ENCODE assay signal across 6 cellular contexts in the genomic region with DNA sequence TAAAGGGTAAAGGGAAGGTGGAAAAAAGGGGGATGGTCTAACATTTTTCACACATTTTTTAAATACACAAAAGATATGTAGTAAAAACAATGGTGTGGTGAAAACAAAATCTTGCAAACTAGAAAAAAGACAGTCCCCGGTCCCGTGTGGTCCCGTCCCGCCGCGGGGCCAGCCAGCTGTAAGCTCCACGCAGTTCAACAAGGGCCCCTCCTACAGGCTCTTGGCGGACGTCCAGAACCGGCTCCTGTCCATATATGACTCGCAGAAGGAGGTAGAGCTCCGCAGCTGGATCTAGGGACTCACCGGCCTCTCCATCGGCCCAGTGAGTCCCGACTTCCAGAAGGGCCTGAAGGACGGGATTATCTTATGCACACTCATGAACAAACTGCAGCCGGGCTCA.
A peak's percentile ranks its signal among the peaks of the same experiment; 100 is the strongest.
DNase-seq lines count a peak whose midpoint lies in the region; ATAC-seq, FAIRE-seq and TF ChIP-seq lines count a peak whose summit lies in the region.
"Not testable (repeated sequence)": the region's sequence is repeated elsewhere in the genome, so short reads cannot be mapped to it uniquely, and the experiment has no call there.

No MANE protein-coding gene starts in this region.

- in situ Hi-C loops in K562 (cut with MboI) = not testable (repeated sequence)

- DNase-seq in NCI-H748 (lab: John Stamatoyannopoulos, UW; ENCODE audit: unreplicated experiment) (peak; percentile 28), NCI-H82 (lab: John Stamatoyannopoulos, UW) (peak; percentile 4), SHP77 (lab: John Stamatoyannopoulos, UW) (peak; percentile 15 to 39), SHP77 treated with DMSO at 0.1 percent for 48 hours (lab: John Stamatoyannopoulos, UW) (peak; percentile 11), K562 (ENCODE audit: extremely low read depth in 1 of 4, low spot score in 3 of 4) (peak in 1 of 4 experiments; percentile 4), esophagus muscularis mucosa (ENCODE audit: extremely low spot score) (peak; percentile 60)

- not testable (repeated sequence) for TF ChIP-seq EP300 in K562 (IDR thresholded peaks at IDR 0.05; ENCODE audit: low read length); esophagus muscularis mucosa (IDR thresholded peaks at IDR 0.05)

- FAIRE-seq in K562 (lab: Jason Lieb, UNC) = not testable (repeated sequence)

- ATAC-seq in K562 = not testable (repeated sequence)

- not testable (repeated sequence) for H2AFZ ChIP-seq in K562 (ENCODE audit: low read depth, low read length)

- H3K79me2 ChIP-seq in K562 (ENCODE audit: control insufficient read depth, insufficient read depth, low read length) = not testable (repeated sequence)

- not testable (repeated sequence) for H3K36me3 ChIP-seq in K562 (ENCODE audit: control insufficient read depth, insufficient read depth, low read length); esophagus muscularis mucosa

- POLR2A ChIA-PET in K562 (lab: Yijun Ruan, JAX) = not testable (repeated sequence)

- H3K27ac ChIP-seq in K562 (ENCODE audit: extremely low read depth, low read depth, low read length); esophagus muscularis mucosa (replicated peaks in 1 of 4): not testable (repeated sequence)

- not testable (repeated sequence) for H3K4me1 ChIP-seq in K562 (replicated peaks in 1 of 2; ENCODE audit: control insufficient read depth in 2 of 2, insufficient read depth in 2 of 2, low read length in 2 of 2); esophagus muscularis mucosa

- not testable (repeated sequence) for H3K9me3 ChIP-seq in K562 (replicated peaks; ENCODE audit: control insufficient read depth, insufficient read depth, low read depth, low read length); esophagus muscularis mucosa

- H3K4me3 ChIP-seq in K562, esophagus muscularis mucosa: not testable (repeated sequence)

- not testable (repeated sequence) for H4K20me1 ChIP-seq in K562 (replicated peaks; ENCODE audit: control insufficient read depth, insufficient read depth, low read length)

- not testable (repeated sequence) for TF ChIP-seq RAD21 in K562 (CRISPR knock-in tag; conservative IDR thresholded peaks at IDR 0.05 in 1 of 2, IDR thresholded peaks at IDR 0.05 in 1 of 2)

- intact Hi-C loops in K562 (cut with micrococcal nuclease); esophagus muscularis mucosa (cut with DNase I): not testable (repeated sequence)

- TF ChIP-seq POLR2A in K562 (conservative IDR thresholded peaks at IDR 0.05); esophagus muscularis mucosa (IDR thresholded peaks at IDR 0.05; ENCODE audit: low read depth): not testable (repeated sequence)

- not testable (repeated sequence) for BruUV-seq in K562 (replicated peaks; lab: Mats Ljungman, UMichigan)

- TF ChIP-seq CTCF in K562 (IDR thresholded peaks at IDR 0.05 in 2 of 3, conservative IDR thresholded peaks at IDR 0.05 in 1 of 3; ENCODE audit: insufficient read depth in 2 of 3, low read depth in 1 of 3, low read length in 3 of 3); esophagus muscularis mucosa (IDR thresholded peaks at IDR 0.05): not testable (repeated sequence)

- H3K9me1 ChIP-seq in K562 (ENCODE audit: control insufficient read depth, insufficient read depth, low read length) = not testable (repeated sequence)

- CTCF ChIA-PET in K562 (lab: Yijun Ruan, JAX; ENCODE audit: low intra/inter-chr PET ratio) = not testable (repeated sequence)

- H3K27me3 ChIP-seq in K562 (ENCODE audit: control insufficient read depth in 2 of 2, insufficient read depth in 2 of 2, low read length in 2 of 2); esophagus muscularis mucosa: not testable (repeated sequence)

- H3K4me2 ChIP-seq in K562 (ENCODE audit: insufficient read depth, low read length) = not testable (repeated sequence)

- H3K9ac ChIP-seq in K562 (ENCODE audit: insufficient read depth in 1 of 2, low read depth in 2 of 2, low read length in 2 of 2) = not testable (repeated sequence)

- 3% methylated on average over 10 of the region's 17 CpGs for WGBS in K562 (ENCODE audit: insufficient coverage, low coverage, missing lambda C conversion rate)
- WGBS in esophagus muscularis mucosa = 92% methylated on average over 17 of the region's 17 CpGs

TF ChIP-seq in K562, 482 proteins besides CTCF, POLR2A, EP300 and RAD21:
- peak; percentile 62 for TF ChIP-seq NFIC (IDR thresholded peaks at IDR 0.05)
